ENCODE assay signal across 7 cellular contexts in the genomic region with DNA sequence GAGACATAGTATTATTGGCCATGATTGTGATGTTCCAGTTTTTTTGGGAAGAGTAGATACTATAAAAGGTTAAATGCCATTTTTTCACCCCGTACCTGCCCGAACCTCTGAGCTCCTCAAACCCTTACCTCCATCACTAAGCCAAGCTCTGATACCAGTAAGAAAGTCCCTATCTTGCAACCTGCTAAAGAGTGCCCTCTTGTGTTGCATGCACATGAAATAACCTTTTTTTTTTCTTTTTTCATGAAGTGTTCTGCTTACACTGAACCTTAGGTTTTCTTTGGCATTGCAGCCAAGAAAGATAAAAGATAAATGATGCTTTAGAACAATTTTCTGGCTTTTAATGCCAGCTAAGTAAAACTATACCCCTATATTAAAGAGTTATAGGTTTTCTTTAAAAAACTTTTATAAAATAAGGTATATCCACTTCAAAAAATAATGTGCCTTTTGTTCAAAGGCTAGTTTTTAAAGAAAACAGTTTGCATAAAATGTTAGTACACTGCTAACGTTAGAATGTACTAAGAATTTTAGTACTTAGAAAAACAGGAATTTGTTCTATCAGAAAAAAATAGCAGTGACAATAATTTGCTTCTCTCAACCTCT.
DNase-seq lines count a peak whose midpoint lies in the region; TF ChIP-seq lines count a peak whose summit lies in the region.

No MANE protein-coding gene starts in this region.

- H3K4me1 ChIP-seq in smooth muscle cell (ENCODE audit: low read depth) (no peaks in the 10 kb centered on the region), suprapubic skin (no peaks in the 10 kb centered on the region)

- TF ChIP-seq POLR2A in suprapubic skin (IDR thresholded peaks at IDR 0.05): no peak

- TF ChIP-seq CTCF in GM12864 (IDR thresholded peaks at IDR 0.05; ENCODE audit: low read depth, low read length, missing control alignments): peak; percentile 50
- peak; percentile 65 for TF ChIP-seq CTCF in RWPE1 (conservative IDR thresholded peaks at IDR 0.05; ENCODE audit: low read depth)
- TF ChIP-seq CTCF in fibroblast of the aortic adventitia (IDR thresholded peaks at IDR 0.05; ENCODE audit: insufficient read depth, low read length): peak; percentile 82
- peak; percentile 61 for TF ChIP-seq CTCF in smooth muscle cell (IDR thresholded peaks at IDR 0.05; ENCODE audit: borderline replicate concordance, insufficient read depth, poor library complexity, severe bottlenecking)
- TF ChIP-seq CTCF in suprapubic skin (IDR thresholded peaks at IDR 0.05): peak in 1 of 2 donors; percentile 39

- no peak overlapping the region for H3K27ac ChIP-seq in RWPE1
- no peak overlapping the region for H3K27ac ChIP-seq in smooth muscle cell (ENCODE audit: low read depth)
- H3K27ac ChIP-seq in suprapubic skin: no peak overlapping the region

- no peaks in the 10 kb centered on the region for H4K20me1 ChIP-seq in smooth muscle cell (ENCODE audit: low read depth)

- peak; percentile 18 for DNase-seq in GM12864 (ENCODE audit: low read depth)
- peak; percentile 76 to 78 for DNase-seq in Kasumi-1 (lab: John Stamatoyannopoulos, UW)
- DNase-seq in RWPE1 (ENCODE audit: low spot score): peak; percentile 8
- DNase-seq in fibroblast of the aortic adventitia (ENCODE audit: low read depth): peak; percentile 80
- DNase-seq in smooth muscle cell (lab: John Stamatoyannopoulos, UW; ENCODE audit: unreplicated experiment): no peak
- no peak for DNase-seq in suprapubic skin (ENCODE audit: low spot score in 2 of 2)
- DNase-seq in stimulated activated CD8-positive, alpha-beta memory T cell treated with anti-CD3 and anti-CD28 coated beads, Interleukin-4, amount 100 ng/mL, for 48 hours: no peak

- POLR2A ChIA-PET in RWPE1 (lab: Yijun Ruan, JAX; ENCODE audit: low non-redundant PET): no interaction called here

- no peaks in the 10 kb centered on the region for H3K79me2 ChIP-seq in smooth muscle cell (ENCODE audit: low read depth)

- H3K4me3 ChIP-seq in GM12864 (ENCODE audit: low read depth, low read length) (no peak overlapping the region), fibroblast of the aortic adventitia (ENCODE audit: low read depth, low read length) (no peak overlapping the region), smooth muscle cell (no peak overlapping the region), suprapubic skin (no peak overlapping the region)

- no peaks in the 10 kb centered on the region for H3K9me3 ChIP-seq in smooth muscle cell (replicated peaks; ENCODE audit: low read depth)
- no peaks in the 10 kb centered on the region for H3K9me3 ChIP-seq in suprapubic skin

- H2AFZ ChIP-seq in smooth muscle cell (ENCODE audit: low read depth): no peak overlapping the region

- H3K4me2 ChIP-seq in smooth muscle cell: no peak overlapping the region

- H3K27me3 ChIP-seq in smooth muscle cell (ENCODE audit: low read depth) (no peaks in the 10 kb centered on the region), suprapubic skin (no peaks in the 10 kb centered on the region)

- no peak for TF ChIP-seq EP300 in suprapubic skin (IDR thresholded peaks at IDR 0.05)

- H3K9ac ChIP-seq in smooth muscle cell (ENCODE audit: low read depth): no peak overlapping the region

- CTCF ChIA-PET in RWPE1 (lab: Yijun Ruan, JAX): interaction anchor here (0.6 to 3.2 kb wide), 14 partner anchors 48 to 1483 kb away, joined by 3 to 16 read pairs (median 3); no protein-coding TSS in a partner anchor

- H3F3A ChIP-seq in smooth muscle cell (ENCODE audit: low read depth): no peaks in the 10 kb centered on the region

- H3K36me3 ChIP-seq in smooth muscle cell (ENCODE audit: low read depth) (no peaks in the 10 kb centered on the region), suprapubic skin (no peaks in the 10 kb centered on the region)

- WGBS in smooth muscle cell (ENCODE audit: low lambda C conversion rate): 52% methylated on average over 3 of the region's 3 CpGs
- WGBS in suprapubic skin: 47% methylated on average over 3 of the region's 3 CpGs

Comparison
In these comparisons a context has a peak if more than half of its experiments do, and no peak if none do; other contexts are left out.
1. DNase-seq: peak in GM12864 (single experiment), Kasumi-1 (2 of 2), RWPE1 (single experiment) and fibroblast of the aortic adventitia (single experiment); none in smooth muscle cell (single experiment), suprapubic skin (0 of 2) and stimulated activated CD8-positive, alpha-beta memory T cell treated with anti-CD3 and anti-CD28 coated beads, Interleukin-4, amount 100 ng/mL, for 48 hours (single experiment).